In the genomic region with DNA sequence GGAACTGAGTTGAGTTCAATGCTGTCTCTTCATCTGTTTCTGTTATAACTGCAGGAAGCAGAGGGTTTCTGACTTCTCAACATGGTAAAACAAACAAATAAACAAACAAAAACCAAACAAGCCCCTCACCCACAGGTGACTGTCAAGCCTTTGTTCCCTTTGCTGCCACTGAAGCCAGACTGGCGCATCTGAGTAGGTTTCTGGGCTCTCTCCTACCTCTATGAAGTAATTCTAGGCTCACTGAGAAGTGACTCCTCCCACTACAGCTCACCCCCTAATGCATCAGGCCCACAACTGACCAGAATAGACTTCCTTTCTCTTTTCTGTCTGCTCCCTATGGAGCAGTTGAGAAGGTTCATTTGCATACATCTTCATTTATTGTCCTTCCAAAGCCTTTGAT, we compare ENCODE assay signal across 17 cellular contexts.
DNase-seq lines count a peak whose midpoint lies in the region; ATAC-seq and TF ChIP-seq lines count a peak whose summit lies in the region.
"Had no signal": no experiment of that assay in that cellular context is flagged by ENCODE, and none has a peak within 500 bp of the region (broad histone marks: within the 10 kb centered on the region; RNA-seq: fewer than 3 reads in every experiment).

No MANE protein-coding gene starts in this region.

- 60 to 65% methylated on average over 1 of the region's 1 CpG for WGBS in aorta, 2 donors

- no peak overlapping the region for H3K27ac ChIP-seq in BLaER1
- peak overlapping the region in 1 of 2 donors; percentile 8 for H3K27ac ChIP-seq in aorta (ENCODE audit: low read depth in 1 of 2, low read length in 2 of 2)

- peaks cover 24% of the 10 kb centered on the region for H3K4me1 ChIP-seq in BLaER1
- H3K4me1 ChIP-seq in aorta (ENCODE audit: control insufficient read depth in 1 of 2, insufficient read depth in 2 of 2, low read length in 2 of 2) = peaks cover 0 to 2% of the 10 kb centered on the region in 2 donors
- H3K4me1 ChIP-seq: BE2C had no signal

- H3K27me3 ChIP-seq in BLaER1 (no peaks in the 10 kb centered on the region; the same call in 1 of the 2 replicates), H7 (ENCODE audit: control insufficient read depth, insufficient read depth, low read length) (no peaks in the 10 kb centered on the region), aorta (ENCODE audit: control insufficient read depth in 1 of 2, insufficient read depth in 2 of 2, low read length in 1 of 2) (no peaks in the 10 kb centered on the region)
- H3K27me3 ChIP-seq: right atrium auricular region had no signal

- peak overlapping the region; percentile 15; the same call in 1 of the 2 replicates for H3K4me3 Mint-ChIP-seq in WTC11
- H3K4me3 Mint-ChIP-seq: activated CD8-positive, alpha-beta T cell treated with anti-CD3 and anti-CD28 coated beads for 36 hours; brain; natural killer cell; stimulated activated memory B cell treated with anti-CD40 and anti-IgM and Interleukin-4, amounts not matched to agents 10 μg/mL and 1 μg/mL and 100 μg/mL, for 72 hours had no signal

- H3K9ac ChIP-seq in BLaER1 = no peak overlapping the region

- no peaks in the 10 kb centered on the region for H3K27me3 Mint-ChIP-seq in WTC11 (ENCODE audit: low read depth)
- H3K27me3 Mint-ChIP-seq: activated CD8-positive, alpha-beta T cell treated with anti-CD3 and anti-CD28 coated beads for 36 hours had no signal

- peaks cover 15% of the 10 kb centered on the region for H3K9me3 Mint-ChIP-seq in WTC11
- H3K9me3 Mint-ChIP-seq: activated CD8-positive, alpha-beta T cell treated with anti-CD3 and anti-CD28 coated beads for 36 hours; brain; natural killer cell; stimulated activated memory B cell treated with anti-CD40 and anti-IgM and Interleukin-4, amounts not matched to agents 10 μg/mL and 1 μg/mL and 100 μg/mL, for 72 hours had no signal

- peak overlapping the region; percentile 61 for H3K27ac Mint-ChIP-seq in WTC11
- H3K27ac Mint-ChIP-seq: activated CD8-positive, alpha-beta T cell treated with anti-CD3 and anti-CD28 coated beads for 36 hours; brain; natural killer cell; stimulated activated memory B cell treated with anti-CD40 and anti-IgM and Interleukin-4, amounts not matched to agents 10 μg/mL and 1 μg/mL and 100 μg/mL, for 72 hours had no signal

- H3K4me1 Mint-ChIP-seq in WTC11 = peaks cover 50% of the 10 kb centered on the region
- H3K4me1 Mint-ChIP-seq: natural killer cell; stimulated activated memory B cell treated with anti-CD40 and anti-IgM and Interleukin-4, amounts not matched to agents 10 μg/mL and 1 μg/mL and 100 μg/mL, for 72 hours had no signal

- POLR2A ChIA-PET in WTC11 (lab: Charles Lee) = no interaction called here

- H3K4me2 ChIP-seq in BLaER1 = peak overlapping the region; percentile 55

- H3K36me3 ChIP-seq in BLaER1 (no peaks in the 10 kb centered on the region), H7 (replicated peaks; ENCODE audit: control insufficient read depth, insufficient read depth, low read length) (no peaks in the 10 kb centered on the region), aorta (ENCODE audit: control insufficient read depth in 1 of 2, insufficient read depth in 2 of 2, low read length in 1 of 2) (no peaks in the 10 kb centered on the region)
- H3K36me3 ChIP-seq: BE2C, right atrium auricular region had no signal

- no peaks in the 10 kb centered on the region for H4K20me1 ChIP-seq in BLaER1

- peak; percentile 66 for DNase-seq in H7
- DNase-seq in WTC11 (ENCODE audit: low spot score) = peak; percentile 60
- peak; percentile 34 for DNase-seq in kidney tubule cell (ENCODE audit: low spot score)
- no peak for DNase-seq in aorta
- no peak for DNase-seq in DMS53 treated with DMSO at 0.1 percent for 48 hours (lab: John Stamatoyannopoulos, UW; ENCODE audit: unreplicated experiment)
- DNase-seq in NCI-H774 (lab: John Stamatoyannopoulos, UW) = no peak
- DNase-seq in SKM-1 treated with dmso at 0.1 percent for 144 hours (lab: John Stamatoyannopoulos, UW; ENCODE audit: unreplicated experiment) = no peak
- DNase-seq: activated CD8-positive, alpha-beta T cell treated with anti-CD3 and anti-CD28 coated beads for 36 hours; activated effector memory CD4-positive, alpha-beta T cell treated with anti-CD3 and anti-CD28 coated beads, Interleukin-2, amount 50 U/mL, for 16 hours; BE2C; left cardiac atrium; natural killer cell; NCI-H2171 treated with DMSO at 0.1 percent for 48 hours had no signal

- CTCF ChIA-PET in WTC11 (lab: Charles Lee) = interaction anchor here (1.1 to 3.0 kb wide), 3 partner anchors 45 to 184 kb away, joined by 3 to 26 read pairs (median 3); no protein-coding TSS in a partner anchor

- H3K36me3 Mint-ChIP-seq in WTC11 = no peaks in the 10 kb centered on the region
- H3K36me3 Mint-ChIP-seq: brain; natural killer cell; stimulated activated memory B cell treated with anti-CD40 and anti-IgM and Interleukin-4, amounts not matched to agents 10 μg/mL and 1 μg/mL and 100 μg/mL, for 72 hours had no signal

- peak; percentile 99 for ATAC-seq in WTC11
- ATAC-seq in aorta (ENCODE audit: low FRiP score) = no peak
- ATAC-seq: activated CD8-positive, alpha-beta T cell treated with anti-CD3 and anti-CD28 coated beads for 36 hours; natural killer cell; stimulated activated memory B cell treated with anti-CD40 and anti-IgM and Interleukin-4, amounts not matched to agents 10 μg/mL and 1 μg/mL and 100 μg/mL, for 72 hours had no signal

- intact Hi-C loops in aorta (cut with DNase I) = no loop called here

- no peak for TF ChIP-seq CTCF in WTC11 (IDR thresholded peaks at IDR 0.05)

- H3K9me3 ChIP-seq in BLaER1 (no peaks in the 10 kb centered on the region), aorta (ENCODE audit: control insufficient read depth, low read length) (no peaks in the 10 kb centered on the region)
- H3K9me3 ChIP-seq: BE2C, right atrium auricular region had no signal

- H3K4me3 ChIP-seq in BLaER1 (no peak overlapping the region), H7 (ENCODE audit: insufficient read depth, low read depth, low read length) (no peak overlapping the region), aorta (ENCODE audit: low read length in 2 of 2) (no peak overlapping the region)
- H3K4me3 ChIP-seq: right atrium auricular region had no signal

TF ChIP-seq in WTC11, 78 proteins besides CTCF, POLR2A, EP300 and RAD21 (continues in another document):
- TF ChIP-seq, protein P1, sequence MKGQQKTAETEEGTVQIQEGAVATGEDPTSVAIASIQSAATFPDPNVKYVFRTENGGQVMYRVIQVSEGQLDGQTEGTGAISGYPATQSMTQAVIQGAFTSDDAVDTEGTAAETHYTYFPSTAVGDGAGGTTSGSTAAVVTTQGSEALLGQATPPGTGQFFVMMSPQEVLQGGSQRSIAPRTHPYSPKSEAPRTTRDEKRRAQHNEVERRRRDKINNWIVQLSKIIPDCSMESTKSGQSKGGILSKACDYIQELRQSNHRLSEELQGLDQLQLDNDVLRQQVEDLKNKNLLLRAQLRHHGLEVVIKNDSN (CRISPR knock-in tag; IDR thresholded peaks at IDR 0.05) = no peak
- TF ChIP-seq, protein P2, sequence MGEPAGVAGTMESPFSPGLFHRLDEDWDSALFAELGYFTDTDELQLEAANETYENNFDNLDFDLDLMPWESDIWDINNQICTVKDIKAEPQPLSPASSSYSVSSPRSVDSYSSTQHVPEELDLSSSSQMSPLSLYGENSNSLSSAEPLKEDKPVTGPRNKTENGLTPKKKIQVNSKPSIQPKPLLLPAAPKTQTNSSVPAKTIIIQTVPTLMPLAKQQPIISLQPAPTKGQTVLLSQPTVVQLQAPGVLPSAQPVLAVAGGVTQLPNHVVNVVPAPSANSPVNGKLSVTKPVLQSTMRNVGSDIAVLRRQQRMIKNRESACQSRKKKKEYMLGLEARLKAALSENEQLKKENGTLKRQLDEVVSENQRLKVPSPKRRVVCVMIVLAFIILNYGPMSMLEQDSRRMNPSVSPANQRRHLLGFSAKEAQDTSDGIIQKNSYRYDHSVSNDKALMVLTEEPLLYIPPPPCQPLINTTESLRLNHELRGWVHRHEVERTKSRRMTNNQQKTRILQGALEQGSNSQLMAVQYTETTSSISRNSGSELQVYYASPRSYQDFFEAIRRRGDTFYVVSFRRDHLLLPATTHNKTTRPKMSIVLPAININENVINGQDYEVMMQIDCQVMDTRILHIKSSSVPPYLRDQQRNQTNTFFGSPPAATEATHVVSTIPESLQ (CRISPR knock-in tag; IDR thresholded peaks at IDR 0.05) = no peak
- TF ChIP-seq PRRX2 (CRISPR knock-in tag; IDR thresholded peaks at IDR 0.05) = no peak
- TF ChIP-seq, protein P3, sequence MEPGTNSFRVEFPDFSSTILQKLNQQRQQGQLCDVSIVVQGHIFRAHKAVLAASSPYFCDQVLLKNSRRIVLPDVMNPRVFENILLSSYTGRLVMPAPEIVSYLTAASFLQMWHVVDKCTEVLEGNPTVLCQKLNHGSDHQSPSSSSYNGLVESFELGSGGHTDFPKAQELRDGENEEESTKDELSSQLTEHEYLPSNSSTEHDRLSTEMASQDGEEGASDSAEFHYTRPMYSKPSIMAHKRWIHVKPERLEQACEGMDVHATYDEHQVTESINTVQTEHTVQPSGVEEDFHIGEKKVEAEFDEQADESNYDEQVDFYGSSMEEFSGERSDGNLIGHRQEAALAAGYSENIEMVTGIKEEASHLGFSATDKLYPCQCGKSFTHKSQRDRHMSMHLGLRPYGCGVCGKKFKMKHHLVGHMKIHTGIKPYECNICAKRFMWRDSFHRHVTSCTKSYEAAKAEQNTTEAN (CRISPR knock-in tag; IDR thresholded peaks at IDR 0.05) = no peak
- no peak for TF ChIP-seq CREB1 (CRISPR knock-in tag; IDR thresholded peaks at IDR 0.05)
- TF ChIP-seq GTF2I (CRISPR knock-in tag; conservative IDR thresholded peaks at IDR 0.05) = no peak

Comparison
In these comparisons a context has a peak if more than half of its experiments do, and no peak if none do; other contexts are left out.
1. DNase-seq: peak in H7 (single experiment), WTC11 (single experiment) and kidney tubule cell (single experiment); none in aorta (0 of 2), DMS53 treated with DMSO at 0.1 percent for 48 hours (single experiment), NCI-H774 (single experiment) and SKM-1 treated with dmso at 0.1 percent for 144 hours (single experiment).